ENCODE assay signal across 28 cellular contexts in the genomic region with DNA sequence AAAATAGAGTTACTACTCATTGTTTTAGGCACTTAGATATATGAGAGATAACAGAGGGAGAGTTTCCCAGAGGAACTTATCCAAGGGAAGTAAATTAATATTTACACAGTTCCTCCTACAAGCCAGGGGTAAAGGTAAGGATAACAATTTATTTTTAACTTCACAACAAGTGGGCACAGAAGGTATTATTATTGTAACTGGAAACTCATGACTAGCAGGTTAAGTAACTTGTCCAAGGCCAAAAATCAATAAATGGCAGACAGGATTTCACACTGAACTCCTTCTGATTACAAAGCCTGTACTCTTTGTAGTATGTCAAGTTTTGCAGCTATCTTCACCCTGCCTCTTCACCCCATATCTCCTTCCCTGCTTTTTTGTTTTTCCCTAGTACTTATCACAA.
"Had no signal": no experiment of that assay in that cellular context is flagged by ENCODE, and none has a peak within 500 bp of the region (broad histone marks: within the 10 kb centered on the region; RNA-seq: fewer than 3 reads in every experiment).

No MANE protein-coding gene starts in this region.

- H3K4me1 Mint-ChIP-seq: nephron progenitor cell; neural crest cell; stimulated activated effector memory CD8-positive, alpha-beta T cell treated with anti-CD3 and anti-CD28 coated beads, Interleukin-12 subunit alpha, Interleukin-12 subunit beta, amount 100 ng/mL, for 72 hours; stimulated activated naive B cell treated with anti-CD40 and anti-IgM and Interleukin-4, amounts not matched to agents 10 μg/mL and 1 μg/mL and 100 μg/mL, for 72 hours had no signal

- H3K4me3 Mint-ChIP-seq: natural killer cell treated with Interleukin-12 subunit alpha and Interleukin-12 subunit beta and Interleukin-15 and Interleukin-18, amount 100 ng/mL, for 72 hours; nephron progenitor cell; neural crest cell; stimulated activated effector memory CD8-positive, alpha-beta T cell treated with anti-CD3 and anti-CD28 coated beads, Interleukin-12 subunit alpha, Interleukin-12 subunit beta, amount 100 ng/mL, for 72 hours; stimulated activated naive B cell treated with anti-CD40 and anti-IgM and Interleukin-4, amounts not matched to agents 10 μg/mL and 1 μg/mL and 100 μg/mL, for 72 hours; stimulated activated naive CD8-positive, alpha-beta T cell treated with anti-CD3 and anti-CD28 coated beads, Interleukin-15, Interleukin-2, amounts not matched to agents 100 ng/mL and 50 ng/mL, for 24 hours had no signal

- ATAC-seq: natural killer cell treated with Interleukin-12 subunit alpha and Interleukin-12 subunit beta and Interleukin-15 and Interleukin-18, amount 100 ng/mL, for 72 hours; psoas muscle; right cardiac atrium; right lobe of liver; stimulated activated effector memory CD8-positive, alpha-beta T cell treated with anti-CD3 and anti-CD28 coated beads, Interleukin-12 subunit alpha, Interleukin-12 subunit beta, amount 100 ng/mL, for 72 hours; stimulated activated naive B cell treated with anti-CD40 and anti-IgM and Interleukin-4, amounts not matched to agents 10 μg/mL and 1 μg/mL and 100 μg/mL, for 72 hours had no signal

- H3K9me3 ChIP-seq: neutrophil, psoas muscle, right lobe of liver, sigmoid colon, stomach, thoracic aorta, thyroid gland, tibial nerve, upper lobe of left lung, vagina had no signal

- H3K9me3 Mint-ChIP-seq: natural killer cell treated with Interleukin-12 subunit alpha and Interleukin-12 subunit beta and Interleukin-15 and Interleukin-18, amount 100 ng/mL, for 72 hours; stimulated activated effector memory CD8-positive, alpha-beta T cell treated with anti-CD3 and anti-CD28 coated beads, Interleukin-12 subunit alpha, Interleukin-12 subunit beta, amount 100 ng/mL, for 72 hours; stimulated activated naive B cell treated with anti-CD40 and anti-IgM and Interleukin-4, amounts not matched to agents 10 μg/mL and 1 μg/mL and 100 μg/mL, for 72 hours; stimulated activated naive CD8-positive, alpha-beta T cell treated with anti-CD3 and anti-CD28 coated beads, Interleukin-15, Interleukin-2, amounts not matched to agents 100 ng/mL and 50 ng/mL, for 24 hours had no signal

- H3K4me1 ChIP-seq: parathyroid adenoma, psoas muscle, right lobe of liver, sigmoid colon, stomach, thyroid gland, tibial nerve, upper lobe of left lung, vagina had no signal

- H3K4me3 ChIP-seq: psoas muscle, right lobe of liver, sigmoid colon, stomach, thoracic aorta, thyroid gland, tibial nerve, upper lobe of left lung, vagina had no signal

- H3K27ac Mint-ChIP-seq: natural killer cell treated with Interleukin-12 subunit alpha and Interleukin-12 subunit beta and Interleukin-15 and Interleukin-18, amount 100 ng/mL, for 72 hours; nephron progenitor cell; progenitor cell of endocrine pancreas; stimulated activated effector memory CD8-positive, alpha-beta T cell treated with anti-CD3 and anti-CD28 coated beads, Interleukin-12 subunit alpha, Interleukin-12 subunit beta, amount 100 ng/mL, for 72 hours; stimulated activated naive B cell treated with anti-CD40 and anti-IgM and Interleukin-4, amounts not matched to agents 10 μg/mL and 1 μg/mL and 100 μg/mL, for 72 hours; stimulated activated naive CD8-positive, alpha-beta T cell treated with anti-CD3 and anti-CD28 coated beads, Interleukin-15, Interleukin-2, amounts not matched to agents 100 ng/mL and 50 ng/mL, for 24 hours had no signal

- H3K27ac ChIP-seq: neutrophil, parathyroid adenoma, psoas muscle, right lobe of liver, sigmoid colon, stomach, thoracic aorta, thyroid gland, tibial nerve, upper lobe of left lung, vagina had no signal

- H3K36me3 ChIP-seq: right lobe of liver, thoracic aorta, thyroid gland, upper lobe of left lung, vagina had no signal

- DNase-seq: nephron progenitor cell; nucleus accumbens; posterior cingulate gyrus; psoas muscle; right cardiac atrium; right lobe of liver; sigmoid colon; small intestine; stimulated activated CD4-positive, alpha-beta T cell treated with anti-CD3 and anti-CD28 coated beads, Interleukin-15, amount 100 ng/mL, for 24 hours; stimulated activated CD4-positive, alpha-beta T cell treated with anti-CD3 and anti-CD28 coated beads, Interleukin-2, amount 100 ng/mL, for 24 hours; stimulated activated CD4-positive, alpha-beta T cell treated with anti-CD3 and anti-CD28 coated beads, Interleukin-2, amount 100 ng/mL, for 48 hours; stimulated activated CD4-positive, alpha-beta T cell treated with anti-CD3 and anti-CD28 coated beads, Interleukin-4, amount 100 ng/mL, for 24 hours; stimulated activated naive B cell treated with anti-CD40 and anti-IgM and Interleukin-4, amounts not matched to agents 10 μg/mL and 1 μg/mL and 100 μg/mL, for 72 hours; stimulated activated naive CD4-positive, alpha-beta T cell treated with Interleukin-2 at 50 U/mL for 16 hours; stomach; thyroid gland; trophoblast cell; upper lobe of left lung had no signal

- H3K27me3 Mint-ChIP-seq: natural killer cell treated with Interleukin-12 subunit alpha and Interleukin-12 subunit beta and Interleukin-15 and Interleukin-18, amount 100 ng/mL, for 72 hours; progenitor cell of endocrine pancreas; stimulated activated naive B cell treated with anti-CD40 and anti-IgM and Interleukin-4, amounts not matched to agents 10 μg/mL and 1 μg/mL and 100 μg/mL, for 72 hours; stimulated activated naive CD8-positive, alpha-beta T cell treated with anti-CD3 and anti-CD28 coated beads, Interleukin-15, Interleukin-2, amounts not matched to agents 100 ng/mL and 50 ng/mL, for 24 hours had no signal
